In genomic region chr5:142896325-142897007, GRCh38 we compare ENCODE assay signal across 27 cellular contexts.
DNase-seq lines count a peak whose midpoint lies in the region; ATAC-seq, FAIRE-seq and TF ChIP-seq lines count a peak whose summit lies in the region.
"Had no signal": no experiment of that assay in that cellular context is flagged by ENCODE, and none has a peak within 500 bp of the region (broad histone marks: within the 10 kb centered on the region; RNA-seq: fewer than 3 reads in every experiment).

No MANE protein-coding gene starts in this region.

- no peaks in the 10 kb centered on the region for H3K27me3 ChIP-seq in mammary epithelial cell (ENCODE audit: insufficient read depth, low read length)
- H3K27me3 ChIP-seq: esophagus muscularis mucosa had no signal

- intact Hi-C loops in mammary epithelial cell (cut with micrococcal nuclease) (no loop called here), MCF 10A (cut with micrococcal nuclease) (no loop called here)

- no peaks in the 10 kb centered on the region for H3K79me2 ChIP-seq in mammary epithelial cell (ENCODE audit: insufficient read depth, low read length)

- CTCF ChIA-PET in mammary epithelial cell (lab: Charles Lee; ENCODE audit: low non-redundant PET) (no interaction called here), MCF 10A (lab: Yijun Ruan, JAX) (interaction anchor here (0.6 to 7.0 kb wide), 13 partner anchors 7 to 1286 kb away, joined by 3 to 76 read pairs (median 6); no protein-coding TSS in a partner anchor)

- H3K4me2 ChIP-seq in mammary epithelial cell (ENCODE audit: insufficient read depth, low read depth, low read length): peak overlapping the region; percentile 10

- H3K4me3 ChIP-seq in mammary epithelial cell (replicated peaks in 1 of 3; ENCODE audit: insufficient read depth in 1 of 3, low read depth in 2 of 3, low read length in 3 of 3): no peak overlapping the region
- H3K4me3 ChIP-seq: esophagus muscularis mucosa had no signal

- no peaks in the 10 kb centered on the region for H3K9me3 Mint-ChIP-seq in MCF 10A (ENCODE audit: unreplicated experiment)
- no peaks in the 10 kb centered on the region for H3K9me3 Mint-ChIP-seq in immature natural killer cell
- H3K9me3 Mint-ChIP-seq: activated naive CD4-positive, alpha-beta T cell treated with anti-CD3 and anti-CD28 coated beads, Interleukin-2, amount 10 ng/mL, durations not matched to agents 7 days and 5 days; CD4-positive, CD25-positive, alpha-beta regulatory T cell; naive thymus-derived CD4-positive, alpha-beta T cell; stimulated activated naive CD8-positive, alpha-beta T cell treated with anti-CD3 and anti-CD28 coated beads, Interleukin-15, amount 100 ng/mL, for 72 hours had no signal

- no peaks in the 10 kb centered on the region for H3K36me3 ChIP-seq in mammary epithelial cell (ENCODE audit: insufficient read depth, low read length)

- H3K4me1 Mint-ChIP-seq in MCF 10A (ENCODE audit: insufficient read depth, unreplicated experiment) (peaks cover 28% of the 10 kb centered on the region), immature natural killer cell (peaks cover 10 to 31% of the 10 kb centered on the region in 2 donors)
- H3K4me1 Mint-ChIP-seq: stimulated activated naive CD8-positive, alpha-beta T cell treated with anti-CD3 and anti-CD28 coated beads, Interleukin-15, amount 100 ng/mL, for 72 hours had no signal

- DNase-seq in mammary epithelial cell (peak; percentile 70), MCF 10A (ENCODE audit: unreplicated experiment) (no peak), iPS DF 4.7 (ENCODE audit: extremely low read depth, low spot score) (peak; percentile 56), urothelium cell line (ENCODE audit: low spot score) (peak; percentile 25), immature natural killer cell (no peak), NCI-H526 (lab: John Stamatoyannopoulos, UW) (no peak)
- DNase-seq: 8988T; activated CD4-positive, alpha-beta T cell treated with anti-CD3 and anti-CD28 coated beads, Interleukin-2, amount 50 U/mL, for 48 hours; activated CD4-positive, CD25-positive, alpha-beta regulatory T cell; activated naive CD4-positive, alpha-beta T cell treated with anti-CD3 and anti-CD28 coated beads, Interleukin-2, amount 10 ng/mL, durations not matched to agents 7 days and 5 days; CD4-positive, CD25-positive, alpha-beta regulatory T cell; effector memory CD4-positive, alpha-beta T cell; foreskin melanocyte; HCEC 1CT; kidney; midbrain; naive thymus-derived CD4-positive, alpha-beta T cell; NCI-H1436; NCI-H2081 treated with DMSO at 0.1 percent for 48 hours; occipital lobe; stimulated activated naive CD8-positive, alpha-beta T cell treated with anti-CD3 and anti-CD28 coated beads, Interleukin-15, amount 100 ng/mL, for 72 hours; T-helper 9 cell had no signal

- WGBS in mammary epithelial cell (ENCODE audit: low coverage, missing lambda C conversion rate): 52% methylated on average over 2 of the region's 2 CpGs

- TF ChIP-seq CTCF in mammary epithelial cell (conservative IDR thresholded peaks at IDR 0.05 in 1 of 2, IDR thresholded peaks at IDR 0.05 in 1 of 2; ENCODE audit: extremely low read depth in 1 of 2, insufficient read depth in 1 of 2, low read depth in 1 of 2, low read length in 2 of 2): no peak
- no peak for TF ChIP-seq CTCF in MCF 10A (IDR thresholded peaks at IDR 0.05; ENCODE audit: unreplicated experiment)
- TF ChIP-seq CTCF in VCaP (conservative IDR thresholded peaks at IDR 0.05): no peak

- FAIRE-seq in urothelium cell line (lab: Jason Lieb, UNC): no peak
- FAIRE-seq: colon, kidney had no signal

- BruUV-seq in mammary epithelial cell (replicated peaks; lab: Mats Ljungman, UMichigan) (no TSS peak), MCF 10A (replicated peaks; lab: Mats Ljungman, UMichigan) (no TSS peak)

- H3K4me3 Mint-ChIP-seq in MCF 10A (ENCODE audit: unreplicated experiment) (no peak overlapping the region), immature natural killer cell (no peak overlapping the region)
- H3K4me3 Mint-ChIP-seq: activated naive CD4-positive, alpha-beta T cell treated with anti-CD3 and anti-CD28 coated beads, Interleukin-2, amount 10 ng/mL, durations not matched to agents 7 days and 5 days; CD4-positive, CD25-positive, alpha-beta regulatory T cell; naive thymus-derived CD4-positive, alpha-beta T cell; stimulated activated naive CD8-positive, alpha-beta T cell treated with anti-CD3 and anti-CD28 coated beads, Interleukin-15, amount 100 ng/mL, for 72 hours had no signal

- no peak for ATAC-seq in GM18858 (IDR thresholded peaks at IDR 0.05; ENCODE audit: unreplicated experiment)
- ATAC-seq: naive thymus-derived CD4-positive, alpha-beta T cell; Right ventricle myocardium inferior; stimulated activated naive CD8-positive, alpha-beta T cell treated with anti-CD3 and anti-CD28 coated beads, Interleukin-15, amount 100 ng/mL, for 72 hours had no signal

- no peaks in the 10 kb centered on the region for H3K9me3 ChIP-seq in mammary epithelial cell (replicated peaks; ENCODE audit: insufficient read depth, low read length)
- H3K9me3 ChIP-seq: esophagus muscularis mucosa had no signal

- H2AFZ ChIP-seq in mammary epithelial cell (ENCODE audit: low read depth, low read length): no peak overlapping the region

- in situ Hi-C loops in mammary epithelial cell (cut with MboI; ENCODE audit: low sequenced_read_pairs in 2 of 2): loop anchor here in 1 of 2 donors (25.0 kb wide), 1 partner anchor 284 kb away; no protein-coding TSS in a partner anchor

- POLR2A ChIA-PET in MCF 10A (lab: Yijun Ruan, JAX): interaction anchor here (0.6 to 1.0 kb wide), 4 partner anchors 10 to 154 kb away, joined by 3 read pairs; no protein-coding TSS in a partner anchor

- no peaks in the 10 kb centered on the region for H3K27me3 Mint-ChIP-seq in MCF 10A (ENCODE audit: insufficient read depth, unreplicated experiment)
- peaks cover 0 to 3% (median 0%) of the 10 kb centered on the region in 3 donors for H3K27me3 Mint-ChIP-seq in immature natural killer cell (ENCODE audit: low read depth in 3 of 3)
- H3K27me3 Mint-ChIP-seq: activated naive CD4-positive, alpha-beta T cell treated with anti-CD3 and anti-CD28 coated beads, Interleukin-2, amount 10 ng/mL, durations not matched to agents 7 days and 5 days; CD4-positive, CD25-positive, alpha-beta regulatory T cell; naive thymus-derived CD4-positive, alpha-beta T cell; stimulated activated naive CD8-positive, alpha-beta T cell treated with anti-CD3 and anti-CD28 coated beads, Interleukin-15, amount 100 ng/mL, for 72 hours had no signal

- no peaks in the 10 kb centered on the region for H4K20me1 ChIP-seq in mammary epithelial cell (ENCODE audit: insufficient read depth, low read length)

- no peak overlapping the region for H3K27ac Mint-ChIP-seq in MCF 10A (ENCODE audit: low read depth, unreplicated experiment)
- H3K27ac Mint-ChIP-seq in immature natural killer cell: peak overlapping the region in 3 of 6 donors; percentile 10 to 74 (median 74)
- H3K27ac Mint-ChIP-seq: activated naive CD4-positive, alpha-beta T cell treated with anti-CD3 and anti-CD28 coated beads, Interleukin-2, amount 10 ng/mL, durations not matched to agents 7 days and 5 days; stimulated activated naive CD8-positive, alpha-beta T cell treated with anti-CD3 and anti-CD28 coated beads, Interleukin-15, amount 100 ng/mL, for 72 hours had no signal

- H3K4me1 ChIP-seq in mammary epithelial cell (ENCODE audit: insufficient read depth, low read length): peaks cover 26% of the 10 kb centered on the region

- dilution Hi-C loops in mammary epithelial cell (cut with HindIII; ENCODE audit: low sequenced_read_pairs): no loop called here

- no peak overlapping the region for H3K9ac ChIP-seq in mammary epithelial cell (ENCODE audit: insufficient read depth, low read length)

- no peaks in the 10 kb centered on the region for H3K36me3 Mint-ChIP-seq in MCF 10A (ENCODE audit: insufficient read depth, unreplicated experiment)
- peaks cover 10 to 30% (median 19%) of the 10 kb centered on the region in 3 donors for H3K36me3 Mint-ChIP-seq in immature natural killer cell

- H3K27ac ChIP-seq in mammary epithelial cell (ENCODE audit: insufficient read depth, low read depth, low read length) (no peak overlapping the region), VCaP (peak overlapping the region; percentile 26)
- H3K27ac ChIP-seq: esophagus muscularis mucosa had no signal

Comparison
In these comparisons a context has a peak if more than half of its experiments do, and no peak if none do; other contexts are left out.
1. DNase-seq: peak in mammary epithelial cell (single experiment), iPS DF 4.7 (single experiment) and urothelium cell line (single experiment); none in MCF 10A (single experiment), immature natural killer cell (0 of 3) and NCI-H526 (0 of 2).